ENCODE assay signal across 8 cellular contexts in genomic region chr1:1512425-1512824, GRCh38. TPM values are rescaled to one million over a fixed set of nuclear protein-coding genes. Genes with fewer than 3 reads are reported as not detected.
DNase-seq lines count a peak whose midpoint lies in the region; ATAC-seq and TF ChIP-seq lines count a peak whose summit lies in the region.
"Not testable (repeated sequence)": the region's sequence is repeated elsewhere in the genome, so short reads cannot be mapped to it uniquely, and the experiment has no call there.

No MANE protein-coding gene starts in this region.

- intact Hi-C loops in tibial artery (cut with DNase I; ENCODE audit: low total_unique reads): not testable (repeated sequence)

- H3K36me3 ChIP-seq in DOHH2 (ENCODE audit: control insufficient read depth, low read length): peaks cover 20% of the 10 kb centered on the region
- H3K36me3 ChIP-seq in tibial artery: not testable (repeated sequence)

- not testable (repeated sequence) for H3F3A ChIP-seq in DOHH2 (ENCODE audit: control insufficient read depth, insufficient read depth)

- H3K27ac Mint-ChIP-seq in osteocyte (ENCODE audit: unreplicated experiment): peak overlapping the region; percentile 34

- H3K27ac ChIP-seq in DOHH2 (ENCODE audit: low read depth, low read length): not testable (repeated sequence)
- H3K27ac ChIP-seq in coronary artery: peak overlapping the region in 1 of 2 donors; percentile 91
- H3K27ac ChIP-seq in tibial artery: peak overlapping the region; percentile 90 to 91

- H3K27me3 Mint-ChIP-seq in osteocyte (ENCODE audit: unreplicated experiment): not testable (repeated sequence)

- not testable (repeated sequence) for TF ChIP-seq CTCF in DOHH2 (IDR thresholded peaks at IDR 0.05; ENCODE audit: low read depth, low read length, poor library complexity, severe bottlenecking); coronary artery (IDR thresholded peaks at IDR 0.05); osteocyte (IDR thresholded peaks at IDR 0.05); tibial artery (IDR thresholded peaks at IDR 0.05)

- peaks cover 11% of the 10 kb centered on the region for H3K4me1 Mint-ChIP-seq in osteocyte (ENCODE audit: unreplicated experiment)

- peak overlapping the region; percentile 58 for H3K4me2 ChIP-seq in DOHH2 (ENCODE audit: low read length)

- not testable (repeated sequence) for H3K9me2 ChIP-seq in DOHH2 (replicated peaks; ENCODE audit: control insufficient read depth, low read length)

- ATAC-seq in HG02852 (IDR thresholded peaks at IDR 0.05; ENCODE audit: unreplicated experiment): peak; percentile 19

- peaks cover 50% of the 10 kb centered on the region for H3K79me2 ChIP-seq in DOHH2 (ENCODE audit: control insufficient read depth, low read length)

- H3K4me3 Mint-ChIP-seq in osteocyte (ENCODE audit: unreplicated experiment): peak overlapping the region; percentile 69

- H3K36me3 Mint-ChIP-seq in osteocyte (ENCODE audit: unreplicated experiment): not testable (repeated sequence)

- H4K20me1 ChIP-seq in DOHH2 (ENCODE audit: control insufficient read depth, insufficient read depth, low read depth, low read length): not testable (repeated sequence)

- not testable (repeated sequence) for H3K27me3 ChIP-seq in DOHH2 (ENCODE audit: control insufficient read depth, low read length); tibial artery

- not testable (repeated sequence) for H3K9me3 Mint-ChIP-seq in osteocyte (ENCODE audit: unreplicated experiment)

- peak overlapping the region; percentile 71 for H3K4me3 ChIP-seq in DOHH2 (ENCODE audit: low read length)
- H3K4me3 ChIP-seq in coronary artery: peak overlapping the region; percentile 79
- peak overlapping the region; percentile 44; the same call in 1 of the 2 replicates for H3K4me3 ChIP-seq in iPS-18c (ENCODE audit: insufficient read depth, low read depth, low read length)
- H3K4me3 ChIP-seq in tibial artery: peak overlapping the region; percentile 76 to 78

- H3K9me3 ChIP-seq in DOHH2 (ENCODE audit: control insufficient read depth, insufficient read depth, low read length); iPS-18c (ENCODE audit: control insufficient read depth, insufficient read depth, low read length); tibial artery: not testable (repeated sequence)

- peak; percentile 4 for DNase-seq in OCI-M1 (lab: John Stamatoyannopoulos, UW)
- DNase-seq in activated T-cell treated with anti-CD3 and anti-CD28 coated beads, Interleukin-2, amount 50 U/mL, for 1 hour: peak; percentile 44
- DNase-seq in coronary artery (ENCODE audit: low spot score); osteocyte (ENCODE audit: extremely low spot score, unreplicated experiment); tibial artery: not testable (repeated sequence)

- H3K4me1 ChIP-seq in DOHH2 (ENCODE audit: control insufficient read depth, low read length): not testable (repeated sequence)
- peaks cover 0 to 15% (median 9%) of the 10 kb centered on the region in 4 donors for H3K4me1 ChIP-seq in tibial artery

RNA-seq across cellular contexts. Expression of gene ATAD3A, which starts 0.5 kb away (rescaled TPM):
- 30.0 and 31.7 TPM in 2 replicates for total RNA-seq in osteocyte

RNA-seq across cellular contexts. Expression of gene TMEM240, which starts 28.0 kb away (rescaled TPM):
- total RNA-seq in osteocyte: 12.4 and 16.6 TPM in 2 replicates

RNA-seq across cellular contexts. Expression of gene ATAD3B, which starts 40.9 kb away (rescaled TPM):
- 26.9 and 28.6 TPM in 2 replicates for total RNA-seq in osteocyte
